16 cellular contexts compared by ENCODE assay signal in the genomic region with DNA sequence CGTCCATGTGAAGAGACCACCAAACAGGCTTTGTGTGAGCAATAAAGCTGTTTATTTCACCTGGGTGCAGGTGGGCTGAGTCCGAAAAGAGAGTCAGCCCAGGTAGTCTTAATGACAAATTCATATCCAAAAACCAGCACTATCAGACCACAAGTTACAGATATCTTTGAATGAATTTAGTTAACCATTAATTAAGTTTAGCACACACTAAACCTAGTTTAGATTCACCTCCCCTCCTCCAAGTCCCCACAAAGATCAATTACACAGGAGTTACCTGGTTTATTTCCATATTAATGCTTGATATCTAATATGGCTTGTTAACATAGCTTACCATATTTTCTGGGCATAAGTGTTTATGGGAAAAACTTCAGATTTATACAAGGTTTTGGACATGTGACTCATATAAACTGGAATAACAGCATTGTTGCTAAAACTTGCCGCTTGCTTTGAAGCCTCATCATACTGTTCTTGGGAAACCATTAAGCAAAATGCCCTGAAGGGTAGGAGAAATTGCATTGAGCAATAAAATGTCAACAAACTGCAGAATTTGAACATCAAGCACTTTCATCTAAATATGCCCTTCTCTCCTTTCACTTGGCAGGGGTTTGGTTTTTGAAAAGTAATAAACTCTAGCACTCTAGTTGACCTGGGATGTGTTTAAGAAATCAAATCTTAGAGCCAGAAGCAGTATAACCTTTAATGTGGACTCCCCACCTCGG.
A peak's percentile ranks its signal among the peaks of the same experiment; 100 is the strongest.
DNase-seq lines count a peak whose midpoint lies in the region; ATAC-seq and TF ChIP-seq lines count a peak whose summit lies in the region.
"Had no signal": no experiment of that assay in that cellular context is flagged by ENCODE, and none has a peak within 500 bp of the region (broad histone marks: within the 10 kb centered on the region; RNA-seq: fewer than 3 reads in every experiment).

No MANE protein-coding gene starts in this region.

- peak; percentile 16 for DNase-seq in NCI-H2196 (lab: John Stamatoyannopoulos, UW; ENCODE audit: unreplicated experiment)
- no peak for DNase-seq in NCI-H2196 treated with DMSO at 0.1 percent for 48 hours (lab: John Stamatoyannopoulos, UW; ENCODE audit: unreplicated experiment)
- DNase-seq in dedifferentiated amniotic fluid mesenchymal stem cell (ENCODE audit: extremely low spot score) = peak; percentile 86
- DNase-seq in left lobe of liver (ENCODE audit: low spot score) = no peak
- DNase-seq in type B pancreatic cell (ENCODE audit: extremely low spot score, unreplicated experiment) = no peak
- no peak for DNase-seq in stimulated activated CD4-positive, alpha-beta T cell treated with anti-CD3 and anti-CD28 coated beads, Interleukin-1b, Interleukin-23, amount 100 ng/mL, for 48 hours
- no peak for DNase-seq in NCI-H446 (lab: John Stamatoyannopoulos, UW)
- no peak for DNase-seq in GM10248 (ENCODE audit: extremely low spot score)
- DNase-seq: activated CD4-positive, alpha-beta T cell treated with anti-CD3 and anti-CD28 coated beads, Interleukin-2, amount 10 ng/mL, durations not matched to agents 7 days and 5 days; head of caudate nucleus; left cardiac atrium; NCI-H1417 treated with DMSO at 0.1 percent for 48 hours; NCI-H526 treated with DMSO at 0.1 percent for 48 hours; spleen had no signal

- peaks cover 9% of the 10 kb centered on the region for H3K36me3 Mint-ChIP-seq in type B pancreatic cell

- H3K4me1 Mint-ChIP-seq in type B pancreatic cell (ENCODE audit: unreplicated experiment) = peaks cover 16% of the 10 kb centered on the region
- H3K4me1 Mint-ChIP-seq: activated CD4-positive, alpha-beta T cell treated with anti-CD3 and anti-CD28 coated beads, Interleukin-2, amount 10 ng/mL, durations not matched to agents 7 days and 5 days; activated T-helper 17 cell treated with anti-CD3 and anti-CD28 coated beads, Interleukin-2, amount 50 U/mL, for 72 hours had no signal

- H3K27ac Mint-ChIP-seq in type B pancreatic cell = peak overlapping the region; percentile 84
- H3K27ac Mint-ChIP-seq: activated CD4-positive, alpha-beta T cell treated with anti-CD3 and anti-CD28 coated beads, Interleukin-2, amount 10 ng/mL, durations not matched to agents 7 days and 5 days; activated T-helper 17 cell treated with anti-CD3 and anti-CD28 coated beads, Interleukin-2, amount 50 U/mL, for 72 hours had no signal

- peak; percentile 91 for ATAC-seq in left lobe of liver
- ATAC-seq: activated T-helper 17 cell treated with anti-CD3 and anti-CD28 coated beads, Interleukin-2, amount 50 U/mL, for 72 hours; Right ventricle myocardium inferior had no signal

- peak overlapping the region; percentile 82 for H3K4me3 Mint-ChIP-seq in type B pancreatic cell
- H3K4me3 Mint-ChIP-seq: activated CD4-positive, alpha-beta T cell treated with anti-CD3 and anti-CD28 coated beads, Interleukin-2, amount 10 ng/mL, durations not matched to agents 7 days and 5 days; activated T-helper 17 cell treated with anti-CD3 and anti-CD28 coated beads, Interleukin-2, amount 50 U/mL, for 72 hours had no signal

- POLR2A ChIA-PET in GM10248 (lab: Yijun Ruan, JAX) = no interaction called here

- peaks cover 8% of the 10 kb centered on the region for H3K9me3 Mint-ChIP-seq in type B pancreatic cell
- H3K9me3 Mint-ChIP-seq: activated CD4-positive, alpha-beta T cell treated with anti-CD3 and anti-CD28 coated beads, Interleukin-2, amount 10 ng/mL, durations not matched to agents 7 days and 5 days; activated T-helper 17 cell treated with anti-CD3 and anti-CD28 coated beads, Interleukin-2, amount 50 U/mL, for 72 hours had no signal

- TF ChIP-seq CTCF in type B pancreatic cell (conservative IDR thresholded peaks at IDR 0.05) (no peak), GM10248 (IDR thresholded peaks at IDR 0.05; ENCODE audit: control extremely low read depth, extremely low read depth, low read depth, missing control alignments) (no peak)

- CTCF ChIA-PET in GM10248 (lab: Yijun Ruan, JAX) = no interaction called here

- H3K27me3 Mint-ChIP-seq in type B pancreatic cell = no peaks in the 10 kb centered on the region
- H3K27me3 Mint-ChIP-seq: activated CD4-positive, alpha-beta T cell treated with anti-CD3 and anti-CD28 coated beads, Interleukin-2, amount 10 ng/mL, durations not matched to agents 7 days and 5 days had no signal

Comparison
In these comparisons a context has a peak if more than half of its experiments do, and no peak if none do; other contexts are left out.
1. DNase-seq: peak in NCI-H2196 (single experiment) and dedifferentiated amniotic fluid mesenchymal stem cell (single experiment); none in NCI-H2196 treated with DMSO at 0.1 percent for 48 hours (single experiment), left lobe of liver (single experiment), type B pancreatic cell (single experiment), stimulated activated CD4-positive, alpha-beta T cell treated with anti-CD3 and anti-CD28 coated beads, Interleukin-1b, Interleukin-23, amount 100 ng/mL, for 48 hours (single experiment), NCI-H446 (0 of 2) and GM10248 (single experiment).